In genomic region chr22:39055658-39056057, GRCh38 we compare ENCODE assay signal across 32 cellular contexts. TPM values are rescaled to one million over a fixed set of nuclear protein-coding genes. Genes with fewer than 3 reads are reported as not detected.
"Had no signal": no experiment of that assay in that cellular context is flagged by ENCODE, and none has a peak within 500 bp of the region (broad histone marks: within the 10 kb centered on the region; RNA-seq: fewer than 3 reads in every experiment).

No MANE protein-coding gene starts in this region.

- DNase-seq: activated CD4-positive, alpha-beta T cell treated with anti-CD3 and anti-CD28 coated beads for 1 hour; activated CD4-positive, alpha-beta T cell treated with anti-CD3 and anti-CD28 coated beads for 4 hours; activated CD4-positive, alpha-beta T cell treated with anti-CD3 and anti-CD28 coated beads, Interleukin-2, amount 50 U/mL, for 1 hour; activated CD4-positive, alpha-beta T cell treated with anti-CD3 and anti-CD28 coated beads, Interleukin-2, amount 50 U/mL, for 48 hours; activated CD8-positive, alpha-beta memory T cell treated with anti-CD3 and anti-CD28 coated beads, Interleukin-2, amount 10 ng/mL, durations not matched to agents 7 days and 5 days; activated CD8-positive, alpha-beta memory T cell treated with anti-CD3 and anti-CD28 coated beads, Interleukin-2, amount 50 U/mL, for 4 hours; activated CD8-positive, alpha-beta T cell treated with anti-CD3 and anti-CD28 coated beads, Interleukin-2, amount 10 ng/mL, durations not matched to agents 7 days and 5 days; activated effector memory CD4-positive, alpha-beta T cell treated with anti-CD3 and anti-CD28 coated beads, Interleukin-2, amount 50 U/mL, for 16 hours; activated naive CD4-positive, alpha-beta T cell treated with anti-CD3 and anti-CD28 coated beads for 36 hours; activated naive CD8-positive, alpha-beta T cell treated with anti-CD3 and anti-CD28 coated beads, Interleukin-2, amount 10 ng/mL, durations not matched to agents 7 days and 5 days; activated T-cell treated with anti-CD3 and anti-CD28 coated beads, Interleukin-2, amount 50 U/mL, for 1 hour; activated T-cell treated with anti-CD3 and anti-CD28 coated beads, Interleukin-2, amount 50 U/mL, for 48 hours; dorsolateral prefrontal cortex; effector memory CD4-positive, alpha-beta T cell; esophagus squamous epithelium; foreskin melanocyte; head of caudate nucleus; T-helper 2 cell had no signal

- H3K4me3 Mint-ChIP-seq: activated CD8-positive, alpha-beta memory T cell treated with anti-CD3 and anti-CD28 coated beads, Interleukin-2, amount 10 ng/mL, durations not matched to agents 7 days and 5 days; activated CD8-positive, alpha-beta T cell treated with anti-CD3 and anti-CD28 coated beads, Interleukin-2, amount 10 ng/mL, durations not matched to agents 7 days and 5 days; activated naive CD4-positive, alpha-beta T cell treated with anti-CD3 and anti-CD28 coated beads for 36 hours; activated naive CD4-positive, alpha-beta T cell treated with anti-CD3 and anti-CD28 coated beads, Interleukin-2, amount 50 U/mL, for 24 hours; activated naive CD8-positive, alpha-beta T cell treated with anti-CD3 and anti-CD28 coated beads, Interleukin-2, amount 10 ng/mL, durations not matched to agents 7 days and 5 days; activated T-helper 1 cell treated with anti-CD3 and anti-CD28 coated beads, Interleukin-12 subunit alpha, Interleukin-12 subunit beta, Interleukin-2, Interleukin-4 antibody, amounts not matched to agents 30 ng/mL and 10 ng/mL and 1 ng/mL, durations not matched to agents 14 hours and 24 hours and 36 hours; brain; central memory CD8-positive, alpha-beta T cell; dendritic cell treated with granulocyte-macrophage colony-stimulating factor and Interleukin-4, amounts not matched to agents 40 ng/mL and 50 ng/mL, for 4 days had no signal

- H3K27ac ChIP-seq: ascending aorta, breast epithelium, coronary artery, dorsolateral prefrontal cortex, epithelial cell of prostate, esophagus squamous epithelium had no signal

- H3K4me1 Mint-ChIP-seq: activated naive CD8-positive, alpha-beta T cell treated with anti-CD3 and anti-CD28 coated beads, Interleukin-2, amount 10 ng/mL, durations not matched to agents 7 days and 5 days; brain; central memory CD8-positive, alpha-beta T cell had no signal

- H3K4me3 ChIP-seq: ascending aorta, breast epithelium, coronary artery, dorsolateral prefrontal cortex, esophagus squamous epithelium had no signal

- FAIRE-seq: endothelial cell of umbilical vein had no signal

- H3K27me3 Mint-ChIP-seq: activated CD8-positive, alpha-beta memory T cell treated with anti-CD3 and anti-CD28 coated beads, Interleukin-2, amount 10 ng/mL, durations not matched to agents 7 days and 5 days; activated naive CD4-positive, alpha-beta T cell treated with anti-CD3 and anti-CD28 coated beads, Interleukin-2, amount 50 U/mL, for 24 hours; activated naive CD8-positive, alpha-beta T cell treated with anti-CD3 and anti-CD28 coated beads, Interleukin-2, amount 10 ng/mL, durations not matched to agents 7 days and 5 days; central memory CD8-positive, alpha-beta T cell had no signal

- H3K27me3 ChIP-seq: ascending aorta, breast epithelium had no signal

- H3K36me3 Mint-ChIP-seq: activated naive CD4-positive, alpha-beta T cell treated with anti-CD3 and anti-CD28 coated beads, Interleukin-2, amount 50 U/mL, for 24 hours; brain had no signal

- H3K9me3 ChIP-seq: ascending aorta, breast epithelium, esophagus squamous epithelium had no signal

- H3K36me3 ChIP-seq: ascending aorta, breast epithelium, esophagus squamous epithelium had no signal

- H3K27ac Mint-ChIP-seq: activated CD8-positive, alpha-beta memory T cell treated with anti-CD3 and anti-CD28 coated beads, Interleukin-2, amount 10 ng/mL, durations not matched to agents 7 days and 5 days; activated CD8-positive, alpha-beta T cell treated with anti-CD3 and anti-CD28 coated beads, Interleukin-2, amount 10 ng/mL, durations not matched to agents 7 days and 5 days; activated naive CD4-positive, alpha-beta T cell treated with anti-CD3 and anti-CD28 coated beads for 36 hours; activated naive CD4-positive, alpha-beta T cell treated with anti-CD3 and anti-CD28 coated beads, Interleukin-2, amount 50 U/mL, for 24 hours; activated naive CD8-positive, alpha-beta T cell treated with anti-CD3 and anti-CD28 coated beads, Interleukin-2, amount 10 ng/mL, durations not matched to agents 7 days and 5 days; activated T-helper 1 cell treated with anti-CD3 and anti-CD28 coated beads, Interleukin-12 subunit alpha, Interleukin-12 subunit beta, Interleukin-2, Interleukin-4 antibody, amounts not matched to agents 30 ng/mL and 10 ng/mL and 1 ng/mL, durations not matched to agents 14 hours and 24 hours and 36 hours; activated T-helper 2 cell treated with anti-CD3 and anti-CD28 coated beads, Interferon-gamma antibody, Interleukin-2, Interleukin-4, amounts not matched to agents 10 μg/mL and 5 μg/mL and 100 μg/mL, durations not matched to agents 14 hours and 24 hours and 36 hours; brain; dendritic cell treated with granulocyte-macrophage colony-stimulating factor and Interleukin-4, amounts not matched to agents 40 ng/mL and 50 ng/mL, for 4 days had no signal

- H3K4me1 ChIP-seq: ascending aorta, breast epithelium, esophagus squamous epithelium had no signal

- H3K9me3 Mint-ChIP-seq: activated naive CD4-positive, alpha-beta T cell treated with anti-CD3 and anti-CD28 coated beads for 36 hours; activated naive CD4-positive, alpha-beta T cell treated with anti-CD3 and anti-CD28 coated beads, Interleukin-2, amount 50 U/mL, for 24 hours; activated naive CD8-positive, alpha-beta T cell treated with anti-CD3 and anti-CD28 coated beads, Interleukin-2, amount 10 ng/mL, durations not matched to agents 7 days and 5 days; activated T-helper 1 cell treated with anti-CD3 and anti-CD28 coated beads, Interleukin-12 subunit alpha, Interleukin-12 subunit beta, Interleukin-2, Interleukin-4 antibody, amounts not matched to agents 30 ng/mL and 10 ng/mL and 1 ng/mL, durations not matched to agents 14 hours and 24 hours and 36 hours; activated T-helper 2 cell treated with anti-CD3 and anti-CD28 coated beads, Interferon-gamma antibody, Interleukin-2, Interleukin-4, amounts not matched to agents 10 μg/mL and 5 μg/mL and 100 μg/mL, durations not matched to agents 14 hours and 24 hours and 36 hours; central memory CD8-positive, alpha-beta T cell; dendritic cell treated with granulocyte-macrophage colony-stimulating factor and Interleukin-4, amounts not matched to agents 40 ng/mL and 50 ng/mL, for 4 days had no signal

- ATAC-seq: activated CD8-positive, alpha-beta memory T cell treated with anti-CD3 and anti-CD28 coated beads, Interleukin-2, amount 10 ng/mL, durations not matched to agents 7 days and 5 days; activated CD8-positive, alpha-beta T cell treated with anti-CD3 and anti-CD28 coated beads, Interleukin-2, amount 10 ng/mL, durations not matched to agents 7 days and 5 days had no signal

RNA-seq across cellular contexts. Expression of gene APOBEC3D, which starts 34.7 kb away (rescaled TPM):
- total RNA-seq: cerebellum had no signal

RNA-seq across cellular contexts. Expression of gene APOBEC3H, which starts 41.4 kb away (rescaled TPM):
- total RNA-seq: ascending aorta, cardiac septum, cerebellum, endothelial cell of umbilical vein, fibroblast of villous mesenchyme had no signal
- polyA plus RNA-seq: endothelial cell of umbilical vein had no signal
